10 cellular contexts compared by ENCODE assay signal in the genomic region with DNA sequence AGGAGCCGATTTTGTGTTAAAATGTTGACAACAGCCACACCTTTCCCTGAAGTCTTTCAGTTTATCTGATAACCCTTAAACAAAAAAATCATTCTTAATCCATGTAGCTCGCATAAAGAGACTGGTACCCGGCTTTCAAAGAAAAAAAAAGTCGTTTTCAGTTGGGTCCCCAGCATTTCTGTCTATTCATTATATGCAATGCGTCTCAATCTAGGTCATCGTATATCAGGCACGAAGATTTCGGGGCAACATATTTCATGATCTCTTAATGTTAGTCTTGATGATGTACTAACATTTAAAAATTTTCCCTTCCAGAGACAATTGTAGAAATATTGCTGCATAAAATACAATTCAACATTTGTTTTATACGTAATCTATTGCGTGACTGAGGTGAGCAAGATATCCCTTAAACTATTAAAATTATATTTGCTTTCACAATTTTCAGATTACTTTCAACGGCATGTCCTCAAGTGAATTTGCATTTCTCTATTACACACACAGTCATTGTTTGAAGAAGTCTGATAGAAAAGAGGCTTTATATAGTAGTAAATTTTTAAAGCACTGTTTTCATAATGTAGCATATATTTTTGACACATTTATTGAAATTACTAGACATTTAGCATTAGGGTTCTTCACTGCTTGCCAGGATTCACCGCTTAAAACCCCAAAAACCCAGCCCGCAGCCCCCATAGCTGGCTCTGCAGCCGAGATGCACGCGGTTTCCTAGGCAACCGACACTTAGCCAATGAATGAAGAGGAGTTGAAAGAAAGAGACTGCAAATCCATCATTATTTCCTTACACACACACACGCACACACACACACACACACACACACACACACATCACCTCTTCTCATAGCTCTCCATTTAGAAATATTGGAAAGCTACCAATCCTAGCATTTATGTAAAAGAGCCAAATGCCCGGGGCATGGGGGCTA. TPM values are rescaled to one million over a fixed set of nuclear protein-coding genes. Genes with fewer than 3 reads are reported as not detected.
DNase-seq lines count a peak whose midpoint lies in the region; ATAC-seq and TF ChIP-seq lines count a peak whose summit lies in the region.
"Had no signal": no experiment of that assay in that cellular context is flagged by ENCODE, and none has a peak within 500 bp of the region (broad histone marks: within the 10 kb centered on the region; RNA-seq: fewer than 3 reads in every experiment).

No MANE protein-coding gene starts in this region.

- CTCF ChIA-PET in Panc1 (lab: Charles Lee): interaction anchor here (0.7 kb wide), 1 partner anchor 106 kb away, joined by 5 read pairs; no protein-coding TSS in a partner anchor
- CTCF ChIA-PET in activated CD8-positive, alpha-beta memory T cell treated with anti-CD3 and anti-CD28 coated beads, Interleukin-2, amount 10 ng/mL, durations not matched to agents 7 days and 5 days (lab: Charles Lee): interaction anchor here (0.8 to 2.2 kb wide), 5 partner anchors 18 to 1621 kb away, joined by 3 to 16 read pairs (median 4); a partner anchor contains a TSS

- H3K27ac Mint-ChIP-seq in T-helper 1 cell treated with Interleukin-12 subunit alpha and Interleukin-12 subunit beta and Interleukin-4 antibody, amounts not matched to agents 30 μg/mL and 1 μg/mL, for 36 hours: peak overlapping the region; percentile 7
- H3K27ac Mint-ChIP-seq in activated CD8-positive, alpha-beta memory T cell treated with anti-CD3 and anti-CD28 coated beads, Interleukin-2, amount 10 ng/mL, durations not matched to agents 7 days and 5 days: no peak overlapping the region

- H4K20me1 ChIP-seq in neural cell (ENCODE audit: insufficient read depth): peaks cover 19% of the 10 kb centered on the region

- peak overlapping the region; percentile 100 for H3K4me2 ChIP-seq in neural cell (ENCODE audit: low read length)

- H3K9me3 ChIP-seq in Panc1 (ENCODE audit: control insufficient read depth, insufficient read depth, low read depth, low read length) (no peaks in the 10 kb centered on the region), neural cell (ENCODE audit: low read length) (no peaks in the 10 kb centered on the region)
- H3K9me3 ChIP-seq: BLaER1 had no signal

- H3K27ac ChIP-seq in Panc1 (ENCODE audit: low read length) (no peak overlapping the region; the same call in 1 of the 2 replicates), neural cell (ENCODE audit: low read length) (peak overlapping the region; percentile 100)
- H3K27ac ChIP-seq: BLaER1, VCaP had no signal

- peaks cover 25% of the 10 kb centered on the region for H3K4me1 Mint-ChIP-seq in T-helper 1 cell treated with Interleukin-12 subunit alpha and Interleukin-12 subunit beta and Interleukin-4 antibody, amounts not matched to agents 30 μg/mL and 1 μg/mL, for 36 hours (ENCODE audit: low read depth)
- peaks cover 37% of the 10 kb centered on the region for H3K4me1 Mint-ChIP-seq in activated CD8-positive, alpha-beta memory T cell treated with anti-CD3 and anti-CD28 coated beads, Interleukin-2, amount 10 ng/mL, durations not matched to agents 7 days and 5 days

- DNase-seq in T-helper 1 cell: no peak
- DNase-seq in Panc1 (ENCODE audit: low read depth, low spot score): no peak
- no peak for DNase-seq in epithelial cell of esophagus (ENCODE audit: low read depth)
- no peak for DNase-seq in activated CD8-positive, alpha-beta memory T cell treated with anti-CD3 and anti-CD28 coated beads, Interleukin-2, amount 10 ng/mL, durations not matched to agents 7 days and 5 days

- H3K4me3 Mint-ChIP-seq in T-helper 1 cell treated with Interleukin-12 subunit alpha and Interleukin-12 subunit beta and Interleukin-4 antibody, amounts not matched to agents 30 μg/mL and 1 μg/mL, for 36 hours: peak overlapping the region; percentile 38
- no peak overlapping the region for H3K4me3 Mint-ChIP-seq in activated CD8-positive, alpha-beta memory T cell treated with anti-CD3 and anti-CD28 coated beads, Interleukin-2, amount 10 ng/mL, durations not matched to agents 7 days and 5 days

- no peak for TF ChIP-seq RAD21 in neural cell (conservative IDR thresholded peaks at IDR 0.05)

- peaks cover 82% of the 10 kb centered on the region for H3K79me2 ChIP-seq in neural cell (replicated peaks; ENCODE audit: insufficient read depth, low read length)

- POLR2A ChIA-PET in Panc1 (lab: Charles Lee): interaction anchor here (0.6 kb wide), 1 partner anchor 56 kb away, joined by 4 read pairs; no protein-coding TSS in a partner anchor

- intact Hi-C loops in Panc1 (cut with micrococcal nuclease; ENCODE audit: unreplicated experiment): loop anchor here (10.0 kb wide), 1 partner anchor 66 kb away; no protein-coding TSS in a partner anchor

- no peak; the same call in 1 of the 2 replicates for ATAC-seq in Panc1
- ATAC-seq in HG02884 (IDR thresholded peaks at IDR 0.05; ENCODE audit: unreplicated experiment): no peak
- ATAC-seq in GM19397 (IDR thresholded peaks at IDR 0.05; ENCODE audit: unreplicated experiment): no peak
- no peak for ATAC-seq in activated CD8-positive, alpha-beta memory T cell treated with anti-CD3 and anti-CD28 coated beads, Interleukin-2, amount 10 ng/mL, durations not matched to agents 7 days and 5 days

- no TSS peak for BruUV-seq in Panc1 (replicated peaks; lab: Mats Ljungman, UMichigan)

- peak; percentile 75 for TF ChIP-seq EP300 in neural cell (conservative IDR thresholded peaks at IDR 0.05; ENCODE audit: poor library complexity, severe bottlenecking)

- peaks cover 6% of the 10 kb centered on the region for H3K27me3 ChIP-seq in Panc1 (ENCODE audit: control insufficient read depth, insufficient read depth, low read length)
- no peaks in the 10 kb centered on the region for H3K27me3 ChIP-seq in neural cell (ENCODE audit: insufficient read depth, low read depth, low read length)

- in situ Hi-C loops in Panc1 (cut with HindIII; ENCODE audit: low pct_unique_long_range_greater_than_20kb, low sequenced_read_pairs): no loop called here

- peaks cover 94% of the 10 kb centered on the region for H3K27me3 Mint-ChIP-seq in T-helper 1 cell treated with Interleukin-12 subunit alpha and Interleukin-12 subunit beta and Interleukin-4 antibody, amounts not matched to agents 30 μg/mL and 1 μg/mL, for 36 hours (ENCODE audit: low read depth)
- peaks cover 87% of the 10 kb centered on the region for H3K27me3 Mint-ChIP-seq in activated CD8-positive, alpha-beta memory T cell treated with anti-CD3 and anti-CD28 coated beads, Interleukin-2, amount 10 ng/mL, durations not matched to agents 7 days and 5 days

- TF ChIP-seq CTCF in Panc1 (IDR thresholded peaks at IDR 0.05) (no peak), epithelial cell of esophagus (IDR thresholded peaks at IDR 0.05; ENCODE audit: insufficient read depth, low read depth, low read length, missing control alignments) (no peak), neural cell (IDR thresholded peaks at IDR 0.05; ENCODE audit: poor library complexity, severe bottlenecking) (no peak)

- no peak overlapping the region for H2AFZ ChIP-seq in neural cell (ENCODE audit: low read depth, low read length)

- no peaks in the 10 kb centered on the region for H3K9me3 Mint-ChIP-seq in T-helper 1 cell treated with Interleukin-12 subunit alpha and Interleukin-12 subunit beta and Interleukin-4 antibody, amounts not matched to agents 30 μg/mL and 1 μg/mL, for 36 hours
- no peaks in the 10 kb centered on the region for H3K9me3 Mint-ChIP-seq in activated CD8-positive, alpha-beta memory T cell treated with anti-CD3 and anti-CD28 coated beads, Interleukin-2, amount 10 ng/mL, durations not matched to agents 7 days and 5 days (ENCODE audit: low read depth)

- no peaks in the 10 kb centered on the region for H3K36me3 Mint-ChIP-seq in T-helper 1 cell treated with Interleukin-12 subunit alpha and Interleukin-12 subunit beta and Interleukin-4 antibody, amounts not matched to agents 30 μg/mL and 1 μg/mL, for 36 hours (ENCODE audit: low read depth)
- H3K36me3 Mint-ChIP-seq in activated CD8-positive, alpha-beta memory T cell treated with anti-CD3 and anti-CD28 coated beads, Interleukin-2, amount 10 ng/mL, durations not matched to agents 7 days and 5 days: peaks cover 2% of the 10 kb centered on the region

- H3K4me1 ChIP-seq in Panc1 (ENCODE audit: control insufficient read depth, insufficient read depth, low read length): peaks cover 9% of the 10 kb centered on the region

- H3F3A ChIP-seq in neural cell (ENCODE audit: insufficient read depth, low read length, poor library complexity, severe bottlenecking): peaks cover 15% of the 10 kb centered on the region

- H3K9ac ChIP-seq in neural cell (ENCODE audit: low read length): peak overlapping the region; percentile 100
- H3K9ac ChIP-seq: BLaER1 had no signal

- peak overlapping the region; percentile 61 to 78 for H3K4me3 ChIP-seq in Panc1 (ENCODE audit: low read depth in 2 of 2, low read length in 2 of 2)
- H3K4me3 ChIP-seq in epithelial cell of esophagus (ENCODE audit: low read length): peak overlapping the region; percentile 46
- H3K4me3 ChIP-seq in neural cell (ENCODE audit: low read length): peak overlapping the region; percentile 82

- no peaks in the 10 kb centered on the region for H3K36me3 ChIP-seq in Panc1 (ENCODE audit: control insufficient read depth, insufficient read depth, low read length)
- H3K36me3 ChIP-seq in neural cell (ENCODE audit: insufficient read depth, low read length): peaks cover 5% of the 10 kb centered on the region
- H3K36me3 ChIP-seq: BLaER1 had no signal

- no peaks in the 10 kb centered on the region for H3K9me2 ChIP-seq in neural cell (ENCODE audit: insufficient read depth, low read length)

TF ChIP-seq in neural cell, 6 proteins besides CTCF, POLR2A, EP300 and RAD21 (continues in another document):
- peak; percentile 95 for TF ChIP-seq POLR2AphosphoS5 (IDR thresholded peaks at IDR 0.05)

RNA-seq across cellular contexts. Expression of a gene that starts 3.1 kb away (rescaled TPM):
- total RNA-seq in Panc1 (2021; ENCODE audit: unreplicated experiment): 22.7 TPM
- 43.9 TPM for polyA plus RNA-seq in Panc1 (2012; ENCODE audit: insufficient read length)
- 3,172 and 3,711 TPM in 2 replicates for polyA plus RNA-seq in neural cell
- 2,433 and 2,771 TPM in 2 replicates for polyA minus RNA-seq in neural cell
- total RNA-seq in activated CD8-positive, alpha-beta memory T cell treated with anti-CD3 and anti-CD28 coated beads, Interleukin-2, amount 10 ng/mL, durations not matched to agents 7 days and 5 days: not detected

RNA-seq across cellular contexts. Expression of a gene that starts 28.2 kb away (rescaled TPM):
- 27.0 TPM for total RNA-seq in Panc1 (2021; ENCODE audit: unreplicated experiment)
- 56.3 TPM for polyA plus RNA-seq in Panc1 (2012; ENCODE audit: insufficient read length)
- 52.0 and 53.8 TPM in 2 replicates for polyA plus RNA-seq in neural cell
- 59.2 and 75.0 TPM in 2 replicates for polyA minus RNA-seq in neural cell
- total RNA-seq in activated CD8-positive, alpha-beta memory T cell treated with anti-CD3 and anti-CD28 coated beads, Interleukin-2, amount 10 ng/mL, durations not matched to agents 7 days and 5 days: 10 to 100 TPM; 24.4 TPM

Comparison
In these comparisons a context has a peak if more than half of its experiments do, and no peak if none do; other contexts are left out.
1. RNA of a gene that starts 3.1 kb away (total RNA-seq): 22.7 TPM in Panc1 (single experiment); not detected in activated CD8-positive, alpha-beta memory T cell treated with anti-CD3 and anti-CD28 coated beads, Interleukin-2, amount 10 ng/mL, durations not matched to agents 7 days and 5 days; every median in the first group is over 10 times any median in the second.
2. Peak in every context shown above with its lines, with median percentiles within 50 percentile points of each other: H3K4me3 ChIP-seq.